Comparison of ENCODE assay signal across 17 cellular contexts in genomic region chr15:54687628-54688027, GRCh38.
DNase-seq lines count a peak whose midpoint lies in the region; ATAC-seq and TF ChIP-seq lines count a peak whose summit lies in the region.
"Had no signal": no experiment of that assay in that cellular context is flagged by ENCODE, and none has a peak within 500 bp of the region (broad histone marks: within the 10 kb centered on the region; RNA-seq: fewer than 3 reads in every experiment).

No MANE protein-coding gene starts in this region.

- DNase-seq in MCF 10A (ENCODE audit: unreplicated experiment): no peak
- DNase-seq in mammary epithelial cell: no peak
- no peak for DNase-seq in SK-N-SH
- peak; percentile 62 for DNase-seq in kidney tubule cell (ENCODE audit: low spot score)
- DNase-seq in RWPE1 (ENCODE audit: low spot score): no peak
- DNase-seq in NCI-H748 treated with DMSO at 0.1 percent for 48 hours (lab: John Stamatoyannopoulos, UW): no peak
- no peak for DNase-seq in right cardiac atrium
- no peak for DNase-seq in ureter (ENCODE audit: low spot score)
- DNase-seq: C1 segment of cervical spinal cord, DMS153, HFFc6, MV-4-11, NCI-H1417, NCI-H187 treated with DMSO at 0.1 percent for 48 hours, NCI-H774, Peyer's patch, SJCRH30 had no signal

- CTCF ChIA-PET in MCF 10A (lab: Yijun Ruan, JAX): no interaction called here
- CTCF ChIA-PET in mammary epithelial cell (lab: Charles Lee; ENCODE audit: low non-redundant PET): no interaction called here
- CTCF ChIA-PET in SK-N-SH (lab: Yijun Ruan, JAX): no interaction called here
- CTCF ChIA-PET in RWPE1 (lab: Yijun Ruan, JAX): no interaction called here

- H3K79me2 ChIP-seq in mammary epithelial cell (ENCODE audit: insufficient read depth, low read length): no peaks in the 10 kb centered on the region
- no peaks in the 10 kb centered on the region for H3K79me2 ChIP-seq in SK-N-SH (ENCODE audit: insufficient read depth)

- H3K36me3 ChIP-seq in mammary epithelial cell (ENCODE audit: insufficient read depth, low read length): no peaks in the 10 kb centered on the region
- H3K36me3 ChIP-seq in SK-N-SH (replicated peaks in 1 of 2; ENCODE audit: control insufficient read depth in 1 of 2, insufficient read depth in 2 of 2, low read length in 1 of 2): no peaks in the 10 kb centered on the region
- H3K36me3 ChIP-seq: Peyer's patch, SJCRH30 had no signal

- H3K4me1 ChIP-seq in mammary epithelial cell (ENCODE audit: insufficient read depth, low read length): no peaks in the 10 kb centered on the region
- no peaks in the 10 kb centered on the region for H3K4me1 ChIP-seq in SK-N-SH (ENCODE audit: control insufficient read depth in 1 of 2, insufficient read depth in 2 of 2, low read depth in 1 of 2, low read length in 1 of 2)
- no peaks in the 10 kb centered on the region for H3K4me1 ChIP-seq in right cardiac atrium (ENCODE audit: control insufficient read depth, insufficient read depth, low read length)
- H3K4me1 ChIP-seq: Peyer's patch, SJCRH30 had no signal

- H3K9me3 Mint-ChIP-seq in MCF 10A (ENCODE audit: unreplicated experiment): peaks cover 9% of the 10 kb centered on the region

- 33% methylated on average over 10 of the region's 10 CpGs for WGBS in mammary epithelial cell (ENCODE audit: low coverage, missing lambda C conversion rate)
- WGBS in SK-N-SH (ENCODE audit: low lambda C conversion rate): under 1% methylated on average over 10 of the region's 10 CpGs
- WGBS in right cardiac atrium: 65% methylated on average over 10 of the region's 10 CpGs

- H3K9ac ChIP-seq in mammary epithelial cell (ENCODE audit: insufficient read depth, low read length): no peak overlapping the region
- H3K9ac ChIP-seq in SK-N-SH: no peak overlapping the region

- H3K4me1 Mint-ChIP-seq in MCF 10A (ENCODE audit: insufficient read depth, unreplicated experiment): no peaks in the 10 kb centered on the region

- ATAC-seq in right cardiac atrium: no peak

- no peaks in the 10 kb centered on the region for H4K20me1 ChIP-seq in mammary epithelial cell (ENCODE audit: insufficient read depth, low read length)
- no peaks in the 10 kb centered on the region for H4K20me1 ChIP-seq in SK-N-SH (ENCODE audit: insufficient read depth)

- H3F3A ChIP-seq in SK-N-SH (replicated peaks; ENCODE audit: insufficient read depth): no peaks in the 10 kb centered on the region

- TF ChIP-seq RAD21 in SK-N-SH (IDR thresholded peaks at IDR 0.05; ENCODE audit: low read length): no peak

- dilution Hi-C loops in mammary epithelial cell (cut with HindIII; ENCODE audit: low sequenced_read_pairs): no loop called here

- H3K4me3 Mint-ChIP-seq in MCF 10A (ENCODE audit: unreplicated experiment): peak overlapping the region; percentile 11
- H3K4me3 Mint-ChIP-seq: HFFc6 had no signal

- H3K27ac ChIP-seq in mammary epithelial cell (ENCODE audit: insufficient read depth, low read depth, low read length) (no peak overlapping the region), SK-N-SH (ENCODE audit: low read depth in 2 of 2, low read length in 1 of 2) (no peak overlapping the region), RWPE1 (no peak overlapping the region), right cardiac atrium (ENCODE audit: low read length) (no peak overlapping the region)
- H3K27ac ChIP-seq: Peyer's patch, SJCRH30 had no signal

- H2AFZ ChIP-seq in mammary epithelial cell (ENCODE audit: low read depth, low read length): no peak overlapping the region
- peak overlapping the region; percentile 63 for H2AFZ ChIP-seq in SK-N-SH (ENCODE audit: low read depth)

- H3K4me3 ChIP-seq in mammary epithelial cell (replicated peaks in 1 of 3; ENCODE audit: insufficient read depth in 1 of 3, low read depth in 2 of 3, low read length in 3 of 3): no peak overlapping the region
- peak overlapping the region; percentile 34 to 65; a peak in 3 of 4 replicates for H3K4me3 ChIP-seq in SK-N-SH (ENCODE audit: low read depth in 2 of 2, low read length in 1 of 2)
- no peak overlapping the region for H3K4me3 ChIP-seq in right cardiac atrium (ENCODE audit: low read length)
- H3K4me3 ChIP-seq: SJCRH30 had no signal

- H3K9me2 ChIP-seq in SK-N-SH: no peaks in the 10 kb centered on the region

- intact Hi-C loops in MCF 10A (cut with micrococcal nuclease): no loop called here
- intact Hi-C loops in mammary epithelial cell (cut with micrococcal nuclease): no loop called here
- intact Hi-C loops in right cardiac atrium (cut with DNase I): no loop called here

- TF ChIP-seq CTCF in MCF 10A (IDR thresholded peaks at IDR 0.05; ENCODE audit: unreplicated experiment) (no peak), mammary epithelial cell (conservative IDR thresholded peaks at IDR 0.05 in 1 of 2, IDR thresholded peaks at IDR 0.05 in 1 of 2; ENCODE audit: extremely low read depth in 1 of 2, insufficient read depth in 1 of 2, low read depth in 1 of 2, low read length in 2 of 2) (no peak), SK-N-SH (IDR thresholded peaks at IDR 0.05) (no peak), RWPE1 (conservative IDR thresholded peaks at IDR 0.05; ENCODE audit: low read depth) (no peak)

- H3K27ac Mint-ChIP-seq in MCF 10A (ENCODE audit: low read depth, unreplicated experiment): no peak overlapping the region
- H3K27ac Mint-ChIP-seq: HFFc6 had no signal

- H3K27me3 Mint-ChIP-seq in MCF 10A (ENCODE audit: insufficient read depth, unreplicated experiment): peaks cover 52% of the 10 kb centered on the region

- POLR2A ChIA-PET in MCF 10A (lab: Yijun Ruan, JAX) (interaction anchor here (0.8 kb wide), 1 partner anchor 9 kb away, joined by 3 read pairs; no protein-coding TSS in a partner anchor), SK-N-SH (lab: Yijun Ruan, JAX) (no interaction called here), RWPE1 (lab: Yijun Ruan, JAX; ENCODE audit: low non-redundant PET) (no interaction called here)

- H3K9me3 ChIP-seq in mammary epithelial cell (replicated peaks; ENCODE audit: insufficient read depth, low read length): peaks cover 1% of the 10 kb centered on the region
- H3K9me3 ChIP-seq in SK-N-SH: no peaks in the 10 kb centered on the region
- H3K9me3 ChIP-seq in right cardiac atrium (ENCODE audit: control insufficient read depth, low read length): no peaks in the 10 kb centered on the region
- H3K9me3 ChIP-seq: Peyer's patch, SJCRH30 had no signal

- H3K27me3 ChIP-seq in mammary epithelial cell (ENCODE audit: insufficient read depth, low read length) (no peaks in the 10 kb centered on the region), SK-N-SH (ENCODE audit: insufficient read depth) (peaks cover 7% of the 10 kb centered on the region), right cardiac atrium (ENCODE audit: control insufficient read depth, insufficient read depth) (no peaks in the 10 kb centered on the region)
- H3K27me3 ChIP-seq: Peyer's patch, SJCRH30 had no signal

- BruUV-seq in MCF 10A (replicated peaks; lab: Mats Ljungman, UMichigan) (no TSS peak), mammary epithelial cell (replicated peaks; lab: Mats Ljungman, UMichigan) (no TSS peak)

- TF ChIP-seq EP300 in SK-N-SH (IDR thresholded peaks at IDR 0.05; ENCODE audit: borderline replicate concordance in 1 of 2, low read depth in 1 of 2, low read length in 1 of 2): no peak

- H3K4me2 ChIP-seq in mammary epithelial cell (ENCODE audit: insufficient read depth, low read depth, low read length) (no peak overlapping the region), SK-N-SH (peak overlapping the region; percentile 78)

- in situ Hi-C loops in mammary epithelial cell (cut with MboI; ENCODE audit: low sequenced_read_pairs in 2 of 2): no loop called here

- H3K36me3 Mint-ChIP-seq in MCF 10A (ENCODE audit: insufficient read depth, unreplicated experiment): no peaks in the 10 kb centered on the region

TF ChIP-seq in SK-N-SH, 30 proteins besides CTCF, POLR2A, EP300 and RAD21:
- TF ChIP-seq RCOR1 (IDR thresholded peaks at IDR 0.05; ENCODE audit: low read length) (no peak), MEF2A (IDR thresholded peaks at IDR 0.05; ENCODE audit: borderline replicate concordance, low read depth) (no peak), TAF1 (IDR thresholded peaks at IDR 0.05; ENCODE audit: borderline replicate concordance, low read depth, low read length) (no peak), EZH2phosphoT487 (IDR thresholded peaks at IDR 0.05; ENCODE audit: borderline replicate concordance, low read depth) (no peak), POLR2AphosphoS5 (IDR thresholded peaks at IDR 0.05; ENCODE audit: low read depth, low read length) (no peak), RFX5 (IDR thresholded peaks at IDR 0.05; ENCODE audit: low read length) (no peak)

Comparison
In these comparisons a context has a peak if more than half of its experiments do, and no peak if none do; other contexts are left out.
1. H3K4me3 ChIP-seq: peak in SK-N-SH (2 of 2); none in mammary epithelial cell (0 of 3) and right cardiac atrium (single experiment).